ENCODE assay signal across 1 cellular context in genomic region chr14:61503167-61503801, GRCh38.
TF ChIP-seq lines count a peak whose summit lies in the region.

No MANE protein-coding gene starts in this region.

TF ChIP-seq in GM12878, 131 proteins besides CTCF, POLR2A, EP300 and RAD21 (continued from another document):
- TF ChIP-seq MXI1 (IDR thresholded peaks at IDR 0.05; ENCODE audit: low read depth, low read length) (0 out of 2 replicates have a peak, but pooled peaks have one; percentile 50), TBL1XR1 (IDR thresholded peaks at IDR 0.05; ENCODE audit: low read depth, low read length) (peak; percentile 46; the same call in 1 of the 2 replicates), GATAD2B (conservative IDR thresholded peaks at IDR 0.05; ENCODE audit: low read depth) (0 out of 2 replicates have a peak, but pooled peaks have one; percentile 40), MTA2 (IDR thresholded peaks at IDR 0.05; ENCODE audit: low read depth) (peak; percentile 73; the same call in 1 of the 2 replicates), MAX (IDR thresholded peaks at IDR 0.05; ENCODE audit: low read depth, low read length) (no peak), SKIL (IDR thresholded peaks at IDR 0.05; ENCODE audit: low read depth, poor library complexity, severe bottlenecking) (peak; percentile 91), CHD4 (IDR thresholded peaks at IDR 0.05) (no peak), NFIC (IDR thresholded peaks at IDR 0.05; ENCODE audit: low read depth, low read length) (peak; percentile 74), MEF2B (IDR thresholded peaks at IDR 0.05; ENCODE audit: partially characterized antibody, poor library complexity, severe bottlenecking) (peak; percentile 49), CREB1 (IDR thresholded peaks at IDR 0.05; ENCODE audit: low read depth) (peak; percentile 10; the same call in 1 of the 2 replicates), IRF4 (IDR thresholded peaks at IDR 0.05; ENCODE audit: low read depth, low read length) (0 out of 2 replicates have a peak, but pooled peaks have one; percentile 17), CREM (IDR thresholded peaks at IDR 0.05; ENCODE audit: low read depth) (peak; percentile 3; the same call in 1 of the 2 replicates), ZNF24 (IDR thresholded peaks at IDR 0.05) (no peak), SPI1 (IDR thresholded peaks at IDR 0.05; ENCODE audit: borderline replicate concordance, insufficient read depth, low read depth, low read length) (peak; percentile 71; the same call in 1 of the 2 replicates), PAX5 (IDR thresholded peaks at IDR 0.05; ENCODE audit: borderline replicate concordance, low read depth, low read length) (peak; percentile 31; the same call in 1 of the 2 replicates), GABPA (IDR thresholded peaks at IDR 0.05; ENCODE audit: low read depth) (no peak), FOXM1 (IDR thresholded peaks at IDR 0.05; ENCODE audit: low read depth, low read length) (peak; percentile 46; the same call in 1 of the 2 replicates), NBN (IDR thresholded peaks at IDR 0.05) (peak; percentile 45; the same call in 1 of the 2 replicates), IKZF2 (IDR thresholded peaks at IDR 0.05) (peak; percentile 61 to 78), SMAD5 (IDR thresholded peaks at IDR 0.05; ENCODE audit: low read depth) (no peak), KAT2A (conservative IDR thresholded peaks at IDR 0.05; ENCODE audit: control insufficient read depth, low read depth, low read length) (no peak), CHD2 (IDR thresholded peaks at IDR 0.05; ENCODE audit: borderline replicate concordance, low read depth, low read length) (peak; percentile 41; the same call in 1 of the 2 replicates), CBFB (IDR thresholded peaks at IDR 0.05; ENCODE audit: low read depth) (0 out of 2 replicates have a peak, but pooled peaks have one; percentile 45), MLLT1 (IDR thresholded peaks at IDR 0.05) (peak; percentile 69), NFXL1 (IDR thresholded peaks at IDR 0.05; ENCODE audit: borderline replicate concordance) (no peak), RELB (IDR thresholded peaks at IDR 0.05; ENCODE audit: low read depth) (0 out of 2 replicates have a peak, but pooled peaks have one; percentile 48), BCL11A (IDR thresholded peaks at IDR 0.05; ENCODE audit: low read depth, low read length) (peak; percentile 42; the same call in 1 of the 2 replicates), SUZ12 (IDR thresholded peaks at IDR 0.05; ENCODE audit: unreplicated experiment) (no peak), JUNB (IDR thresholded peaks at IDR 0.05) (peak; percentile 24; the same call in 1 of the 2 replicates), EGR1 (IDR thresholded peaks at IDR 0.05; ENCODE audit: borderline replicate concordance in 1 of 2, low read depth in 2 of 2, low read length in 2 of 2) (no peak), IKZF1 (conservative IDR thresholded peaks at IDR 0.05) (peak; percentile 54), STAT3 (IDR thresholded peaks at IDR 0.05; ENCODE audit: low read depth, low read length) (peak; percentile 57; the same call in 1 of the 2 replicates), BHLHE40 (IDR thresholded peaks at IDR 0.05; ENCODE audit: borderline replicate concordance in 1 of 2, low read depth in 2 of 2, low read length in 1 of 2) (peak; percentile 14 to 31; a peak in 1 of 4 replicates), ZNF384 (IDR thresholded peaks at IDR 0.05; ENCODE audit: borderline replicate concordance, low read depth, low read length) (peak; percentile 88), ZNF217 (IDR thresholded peaks at IDR 0.05) (no peak), YY1 (IDR thresholded peaks at IDR 0.05; ENCODE audit: low read depth, low read length) (0 out of 2 replicates have a peak, but pooled peaks have one; percentile 21)
- TF ChIP-seq, protein P1, sequence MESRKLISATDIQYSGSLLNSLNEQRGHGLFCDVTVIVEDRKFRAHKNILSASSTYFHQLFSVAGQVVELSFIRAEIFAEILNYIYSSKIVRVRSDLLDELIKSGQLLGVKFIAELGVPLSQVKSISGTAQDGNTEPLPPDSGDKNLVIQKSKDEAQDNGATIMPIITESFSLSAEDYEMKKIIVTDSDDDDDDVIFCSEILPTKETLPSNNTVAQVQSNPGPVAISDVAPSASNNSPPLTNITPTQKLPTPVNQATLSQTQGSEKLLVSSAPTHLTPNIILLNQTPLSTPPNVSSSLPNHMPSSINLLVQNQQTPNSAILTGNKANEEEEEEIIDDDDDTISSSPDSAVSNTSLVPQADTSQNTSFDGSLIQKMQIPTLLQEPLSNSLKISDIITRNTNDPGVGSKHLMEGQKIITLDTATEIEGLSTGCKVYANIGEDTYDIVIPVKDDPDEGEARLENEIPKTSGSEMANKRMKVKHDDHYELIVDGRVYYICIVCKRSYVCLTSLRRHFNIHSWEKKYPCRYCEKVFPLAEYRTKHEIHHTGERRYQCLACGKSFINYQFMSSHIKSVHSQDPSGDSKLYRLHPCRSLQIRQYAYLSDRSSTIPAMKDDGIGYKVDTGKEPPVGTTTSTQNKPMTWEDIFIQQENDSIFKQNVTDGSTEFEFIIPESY (IDR thresholded peaks at IDR 0.05): no peak
- TF ChIP-seq, protein P2, sequence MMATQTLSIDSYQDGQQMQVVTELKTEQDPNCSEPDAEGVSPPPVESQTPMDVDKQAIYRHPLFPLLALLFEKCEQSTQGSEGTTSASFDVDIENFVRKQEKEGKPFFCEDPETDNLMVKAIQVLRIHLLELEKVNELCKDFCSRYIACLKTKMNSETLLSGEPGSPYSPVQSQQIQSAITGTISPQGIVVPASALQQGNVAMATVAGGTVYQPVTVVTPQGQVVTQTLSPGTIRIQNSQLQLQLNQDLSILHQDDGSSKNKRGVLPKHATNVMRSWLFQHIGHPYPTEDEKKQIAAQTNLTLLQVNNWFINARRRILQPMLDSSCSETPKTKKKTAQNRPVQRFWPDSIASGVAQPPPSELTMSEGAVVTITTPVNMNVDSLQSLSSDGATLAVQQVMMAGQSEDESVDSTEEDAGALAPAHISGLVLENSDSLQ (IDR thresholded peaks at IDR 0.05): peak; percentile 40; the same call in 1 of the 2 replicates
- TF ChIP-seq, protein P3, sequence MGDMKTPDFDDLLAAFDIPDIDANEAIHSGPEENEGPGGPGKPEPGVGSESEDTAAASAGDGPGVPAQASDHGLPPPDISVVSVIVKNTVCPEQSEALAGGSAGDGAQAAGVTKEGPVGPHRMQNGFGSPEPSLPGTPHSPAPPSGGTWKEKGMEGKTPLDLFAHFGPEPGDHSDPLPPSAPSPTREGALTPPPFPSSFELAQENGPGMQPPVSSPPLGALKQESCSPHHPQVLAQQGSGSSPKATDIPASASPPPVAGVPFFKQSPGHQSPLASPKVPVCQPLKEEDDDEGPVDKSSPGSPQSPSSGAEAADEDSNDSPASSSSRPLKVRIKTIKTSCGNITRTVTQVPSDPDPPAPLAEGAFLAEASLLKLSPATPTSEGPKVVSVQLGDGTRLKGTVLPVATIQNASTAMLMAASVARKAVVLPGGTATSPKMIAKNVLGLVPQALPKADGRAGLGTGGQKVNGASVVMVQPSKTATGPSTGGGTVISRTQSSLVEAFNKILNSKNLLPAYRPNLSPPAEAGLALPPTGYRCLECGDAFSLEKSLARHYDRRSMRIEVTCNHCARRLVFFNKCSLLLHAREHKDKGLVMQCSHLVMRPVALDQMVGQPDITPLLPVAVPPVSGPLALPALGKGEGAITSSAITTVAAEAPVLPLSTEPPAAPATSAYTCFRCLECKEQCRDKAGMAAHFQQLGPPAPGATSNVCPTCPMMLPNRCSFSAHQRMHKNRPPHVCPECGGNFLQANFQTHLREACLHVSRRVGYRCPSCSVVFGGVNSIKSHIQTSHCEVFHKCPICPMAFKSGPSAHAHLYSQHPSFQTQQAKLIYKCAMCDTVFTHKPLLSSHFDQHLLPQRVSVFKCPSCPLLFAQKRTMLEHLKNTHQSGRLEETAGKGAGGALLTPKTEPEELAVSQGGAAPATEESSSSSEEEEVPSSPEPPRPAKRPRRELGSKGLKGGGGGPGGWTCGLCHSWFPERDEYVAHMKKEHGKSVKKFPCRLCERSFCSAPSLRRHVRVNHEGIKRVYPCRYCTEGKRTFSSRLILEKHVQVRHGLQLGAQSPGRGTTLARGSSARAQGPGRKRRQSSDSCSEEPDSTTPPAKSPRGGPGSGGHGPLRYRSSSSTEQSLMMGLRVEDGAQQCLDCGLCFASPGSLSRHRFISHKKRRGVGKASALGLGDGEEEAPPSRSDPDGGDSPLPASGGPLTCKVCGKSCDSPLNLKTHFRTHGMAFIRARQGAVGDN (IDR thresholded peaks at IDR 0.05): 0 out of 2 replicates have a peak, but pooled peaks have one; percentile 10
- TF ChIP-seq, protein P4, sequence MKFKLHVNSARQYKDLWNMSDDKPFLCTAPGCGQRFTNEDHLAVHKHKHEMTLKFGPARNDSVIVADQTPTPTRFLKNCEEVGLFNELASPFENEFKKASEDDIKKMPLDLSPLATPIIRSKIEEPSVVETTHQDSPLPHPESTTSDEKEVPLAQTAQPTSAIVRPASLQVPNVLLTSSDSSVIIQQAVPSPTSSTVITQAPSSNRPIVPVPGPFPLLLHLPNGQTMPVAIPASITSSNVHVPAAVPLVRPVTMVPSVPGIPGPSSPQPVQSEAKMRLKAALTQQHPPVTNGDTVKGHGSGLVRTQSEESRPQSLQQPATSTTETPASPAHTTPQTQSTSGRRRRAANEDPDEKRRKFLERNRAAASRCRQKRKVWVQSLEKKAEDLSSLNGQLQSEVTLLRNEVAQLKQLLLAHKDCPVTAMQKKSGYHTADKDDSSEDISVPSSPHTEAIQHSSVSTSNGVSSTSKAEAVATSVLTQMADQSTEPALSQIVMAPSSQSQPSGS (IDR thresholded peaks at IDR 0.05; ENCODE audit: low read length): peak; percentile 19; the same call in 1 of the 2 replicates
- TF ChIP-seq, protein P5, sequence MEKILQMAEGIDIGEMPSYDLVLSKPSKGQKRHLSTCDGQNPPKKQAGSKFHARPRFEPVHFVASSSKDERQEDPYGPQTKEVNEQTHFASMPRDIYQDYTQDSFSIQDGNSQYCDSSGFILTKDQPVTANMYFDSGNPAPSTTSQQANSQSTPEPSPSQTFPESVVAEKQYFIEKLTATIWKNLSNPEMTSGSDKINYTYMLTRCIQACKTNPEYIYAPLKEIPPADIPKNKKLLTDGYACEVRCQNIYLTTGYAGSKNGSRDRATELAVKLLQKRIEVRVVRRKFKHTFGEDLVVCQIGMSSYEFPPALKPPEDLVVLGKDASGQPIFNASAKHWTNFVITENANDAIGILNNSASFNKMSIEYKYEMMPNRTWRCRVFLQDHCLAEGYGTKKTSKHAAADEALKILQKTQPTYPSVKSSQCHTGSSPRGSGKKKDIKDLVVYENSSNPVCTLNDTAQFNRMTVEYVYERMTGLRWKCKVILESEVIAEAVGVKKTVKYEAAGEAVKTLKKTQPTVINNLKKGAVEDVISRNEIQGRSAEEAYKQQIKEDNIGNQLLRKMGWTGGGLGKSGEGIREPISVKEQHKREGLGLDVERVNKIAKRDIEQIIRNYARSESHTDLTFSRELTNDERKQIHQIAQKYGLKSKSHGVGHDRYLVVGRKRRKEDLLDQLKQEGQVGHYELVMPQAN (conservative IDR thresholded peaks at IDR 0.05): no peak
